ENCODE assay signal across 16 cellular contexts in the genomic region with DNA sequence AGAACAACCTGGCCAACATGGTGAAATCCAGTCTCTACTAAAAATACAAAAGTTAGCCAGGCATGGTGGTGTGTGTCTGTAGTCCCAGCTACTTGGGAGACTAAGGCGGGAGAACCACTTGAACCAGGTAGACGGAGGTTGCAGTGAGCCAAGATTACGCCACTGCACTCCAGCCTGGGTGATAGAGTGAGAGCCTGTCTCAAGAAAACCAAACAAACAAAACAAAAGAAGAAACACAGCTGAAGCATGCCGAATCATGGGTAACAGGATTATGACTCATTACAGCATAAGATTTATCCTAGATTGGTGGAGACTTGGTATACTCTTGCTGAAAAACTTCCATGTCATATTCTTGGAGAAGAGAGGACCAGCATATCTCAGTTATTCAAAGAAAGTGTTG.
"Had no signal": no experiment of that assay in that cellular context is flagged by ENCODE, and none has a peak within 500 bp of the region (broad histone marks: within the 10 kb centered on the region; RNA-seq: fewer than 3 reads in every experiment).

No MANE protein-coding gene starts in this region.

- H3K4me1 ChIP-seq: right lobe of liver had no signal

- H3K27ac Mint-ChIP-seq: activated CD8-positive, alpha-beta T cell treated with anti-CD3 and anti-CD28 coated beads, Interleukin-2, amount 10 ng/mL, durations not matched to agents 7 days and 5 days; activated naive CD4-positive, alpha-beta T cell treated with anti-CD3 and anti-CD28 coated beads for 36 hours; dendritic cell treated with granulocyte-macrophage colony-stimulating factor and Interleukin-4, amounts not matched to agents 40 ng/mL and 50 ng/mL, for 4 days; natural killer cell; progenitor cell of endocrine pancreas; type B pancreatic cell; WTC11 had no signal

- H3K27ac ChIP-seq: right lobe of liver had no signal

- ATAC-seq: activated CD8-positive, alpha-beta T cell treated with anti-CD3 and anti-CD28 coated beads, Interleukin-2, amount 10 ng/mL, durations not matched to agents 7 days and 5 days; esophagus mucosa; natural killer cell; right lobe of liver; WTC11 had no signal

- H3K4me3 Mint-ChIP-seq: activated CD8-positive, alpha-beta T cell treated with anti-CD3 and anti-CD28 coated beads, Interleukin-2, amount 10 ng/mL, durations not matched to agents 7 days and 5 days; activated naive CD4-positive, alpha-beta T cell treated with anti-CD3 and anti-CD28 coated beads for 36 hours; brain; dendritic cell treated with granulocyte-macrophage colony-stimulating factor and Interleukin-4, amounts not matched to agents 40 ng/mL and 50 ng/mL, for 4 days; natural killer cell; type B pancreatic cell; WTC11 had no signal

- H3K27me3 ChIP-seq: right lobe of liver had no signal

- H3K4me3 ChIP-seq: right lobe of liver had no signal

- H3K9me3 Mint-ChIP-seq: dendritic cell treated with granulocyte-macrophage colony-stimulating factor and Interleukin-4, amounts not matched to agents 40 ng/mL and 50 ng/mL, for 4 days; type B pancreatic cell; WTC11 had no signal

- H3K9me3 ChIP-seq: right lobe of liver had no signal

- H3K36me3 ChIP-seq: right lobe of liver had no signal

- H3K27me3 Mint-ChIP-seq: brain; dendritic cell treated with granulocyte-macrophage colony-stimulating factor and Interleukin-4, amounts not matched to agents 40 ng/mL and 50 ng/mL, for 4 days; progenitor cell of endocrine pancreas; type B pancreatic cell had no signal

- DNase-seq: activated CD4-positive, alpha-beta T cell treated with anti-CD3 and anti-CD28 coated beads for 48 hours; activated CD8-positive, alpha-beta memory T cell treated with anti-CD3 and anti-CD28 coated beads, Interleukin-2, amount 50 U/mL, for 48 hours; activated CD8-positive, alpha-beta T cell treated with anti-CD3 and anti-CD28 coated beads, Interleukin-2, amount 10 ng/mL, durations not matched to agents 7 days and 5 days; activated naive CD4-positive, alpha-beta T cell treated with anti-CD3 and anti-CD28 coated beads for 36 hours; cerebellar nuclear complex; glutamatergic neuron; natural killer cell; nucleus accumbens; right lobe of liver; stimulated activated naive CD4-positive, alpha-beta T cell treated with Interleukin-2 at 50 U/mL for 16 hours had no signal

- H3K4me1 Mint-ChIP-seq: natural killer cell had no signal

- H3K36me3 Mint-ChIP-seq: brain, natural killer cell, type B pancreatic cell, WTC11 had no signal
